18 cellular contexts compared by ENCODE assay signal in genomic region chr18:48570313-48570712, GRCh38.
"Had no signal": no experiment of that assay in that cellular context is flagged by ENCODE, and none has a peak within 500 bp of the region (broad histone marks: within the 10 kb centered on the region; RNA-seq: fewer than 3 reads in every experiment).

No MANE protein-coding gene starts in this region.

- H3K9me3 ChIP-seq: colonic mucosa, esophagus squamous epithelium, lower lobe of right lung, suprapubic skin had no signal

- H3K27ac ChIP-seq: brain microvascular endothelial cell, colonic mucosa, lower lobe of right lung, SK-N-MC, suprapubic skin had no signal

- H3K4me3 ChIP-seq: colonic mucosa, esophagus squamous epithelium, lower lobe of right lung, SK-N-MC, suprapubic skin had no signal

- DNase-seq: activated B cell treated with CpG ODN at 0.5 μM for 24 hours; activated CD4-positive, alpha-beta T cell treated with anti-CD3 and anti-CD28 coated beads for 48 hours; activated CD8-positive, alpha-beta T cell treated with anti-CD3 and anti-CD28 coated beads for 36 hours; activated naive CD4-positive, alpha-beta T cell treated with Interleukin-2 at 50 U/mL for 16 hours; activated naive CD8-positive, alpha-beta T cell treated with anti-CD3 and anti-CD28 coated beads, Interleukin-2, amount 10 ng/mL, durations not matched to agents 7 days and 5 days; activated T-cell treated with anti-CD3 and anti-CD28 coated beads, Interleukin-2, amount 50 U/mL, for 24 hours; amygdala; brain microvascular endothelial cell; central memory CD4-positive, alpha-beta T cell; colonic mucosa; esophagus squamous epithelium; left cardiac atrium; lower lobe of right lung; occipital lobe; trophoblast cell had no signal

- H3K36me3 ChIP-seq: brain microvascular endothelial cell, colonic mucosa, lower lobe of right lung, suprapubic skin had no signal

- H3K4me1 ChIP-seq: colonic mucosa, lower lobe of right lung had no signal

- ATAC-seq: activated CD8-positive, alpha-beta T cell treated with anti-CD3 and anti-CD28 coated beads for 36 hours; left cardiac atrium; lower lobe of right lung; natural killer cell treated with Interleukin-12 subunit alpha and Interleukin-12 subunit beta and Interleukin-15 and Interleukin-18, amount 100 ng/mL, for 72 hours had no signal

- H3K27me3 ChIP-seq: brain microvascular endothelial cell, colonic mucosa, esophagus squamous epithelium, suprapubic skin had no signal
